In genomic region chr16:87420401-87421368, GRCh38 we compare ENCODE assay signal across 16 cellular contexts. TPM values are rescaled to one million over a fixed set of nuclear protein-coding genes. Genes with fewer than 3 reads are reported as not detected.
A peak's percentile ranks its signal among the peaks of the same experiment; 100 is the strongest.
DNase-seq lines count a peak whose midpoint lies in the region; TF ChIP-seq lines count a peak whose summit lies in the region.
"Had no signal": no experiment of that assay in that cellular context is flagged by ENCODE, and none has a peak within 500 bp of the region (broad histone marks: within the 10 kb centered on the region; RNA-seq: fewer than 3 reads in every experiment).

No MANE protein-coding gene starts in this region.

- H3K36me3 ChIP-seq in brain microvascular endothelial cell (replicated peaks) (peaks cover 14% of the 10 kb centered on the region), neuronal stem cell (replicated peaks in 1 of 2; ENCODE audit: control insufficient read depth in 2 of 2, insufficient read depth in 2 of 2, low read length in 2 of 2) (peaks cover 38 to 85% of the 10 kb centered on the region in 2 donors)

- peaks cover 0 to 4% of the 10 kb centered on the region in 2 donors for H3K4me1 Mint-ChIP-seq in immature natural killer cell

- H3K9me3 ChIP-seq in neuronal stem cell (replicated peaks in 1 of 2; ENCODE audit: control insufficient read depth in 2 of 2, insufficient read depth in 1 of 2, low read depth in 1 of 2, low read length in 2 of 2): peaks cover 0 to 2% of the 10 kb centered on the region in 2 donors

- no peak overlapping the region for H2BK12ac ChIP-seq in neuronal stem cell (ENCODE audit: low read length)

- H4K91ac ChIP-seq in neuronal stem cell (ENCODE audit: low read depth, low read length, poor library complexity): no peak overlapping the region

- H2BK15ac ChIP-seq in neuronal stem cell (ENCODE audit: low read length): no peak overlapping the region

- no peak overlapping the region for H3K4ac ChIP-seq in neuronal stem cell (ENCODE audit: low read length)

- H3K4me3 Mint-ChIP-seq in immature natural killer cell: no peak overlapping the region
- H3K4me3 Mint-ChIP-seq: naive thymus-derived CD4-positive, alpha-beta T cell had no signal

- no peak overlapping the region for H4K8ac ChIP-seq in neuronal stem cell (ENCODE audit: low read depth, low read length)

- no peak overlapping the region for H3K4me2 ChIP-seq in neuronal stem cell (ENCODE audit: insufficient read depth, low read length, poor library complexity, severe bottlenecking)

- TF ChIP-seq CTCF in GM12864 (IDR thresholded peaks at IDR 0.05; ENCODE audit: low read depth, low read length, missing control alignments) (peak; percentile 38), brain microvascular endothelial cell (IDR thresholded peaks at IDR 0.05; ENCODE audit: low read depth, low read length, missing control alignments) (peak; percentile 31)

- H3K27ac Mint-ChIP-seq in immature natural killer cell: no peak overlapping the region

- H2AFZ ChIP-seq in neuronal stem cell (ENCODE audit: low read length): no peak overlapping the region

- H3K27me3 ChIP-seq in brain microvascular endothelial cell (replicated peaks) (no peaks in the 10 kb centered on the region), neuronal stem cell (ENCODE audit: control insufficient read depth in 3 of 3, insufficient read depth in 3 of 3, low read depth in 1 of 3, low read length in 3 of 3) (no peaks in the 10 kb centered on the region)

- no peak overlapping the region for H2BK5ac ChIP-seq in neuronal stem cell (ENCODE audit: low read length)

- H2BK120ac ChIP-seq in neuronal stem cell (ENCODE audit: low read depth, low read length): peak overlapping the region; percentile 11

- H3K4me1 ChIP-seq in neuronal stem cell (ENCODE audit: control insufficient read depth in 2 of 2, insufficient read depth in 1 of 2, low read depth in 1 of 2, low read length in 2 of 2): peaks cover 0 to 9% of the 10 kb centered on the region in 2 donors

- no peak overlapping the region for H3K27ac ChIP-seq in brain microvascular endothelial cell
- H3K27ac ChIP-seq in neuronal stem cell (replicated peaks; ENCODE audit: low read length): no peak overlapping the region

- H3K27me3 Mint-ChIP-seq in immature natural killer cell (ENCODE audit: low read depth in 3 of 3): no peaks in the 10 kb centered on the region
- H3K27me3 Mint-ChIP-seq: naive thymus-derived CD4-positive, alpha-beta T cell had no signal

- H3K79me1 ChIP-seq in neuronal stem cell (ENCODE audit: low read depth, low read length): peaks cover 4% of the 10 kb centered on the region

- in situ Hi-C loops in brain microvascular endothelial cell (cut with HindIII; ENCODE audit: low pct_ligation_motif_present, low sequenced_read_pairs): no loop called here

- H3K4me3 ChIP-seq in GM12864 (ENCODE audit: low read depth, low read length): no peak overlapping the region
- no peak overlapping the region for H3K4me3 ChIP-seq in brain microvascular endothelial cell (ENCODE audit: low read depth, low read length)
- no peak overlapping the region for H3K4me3 ChIP-seq in neuronal stem cell (ENCODE audit: low read length in 2 of 2)

- WGBS in neuronal stem cell (ENCODE audit: extremely low coverage in 2 of 2, insufficient read length in 2 of 2, insufficient replicate concordance in 1 of 2), 2 donors: no CpG with 5 or more reads among the region's 25 CpGs

- no peak overlapping the region for H3K14ac ChIP-seq in neuronal stem cell (ENCODE audit: low read length)

- peak overlapping the region; percentile 46 for H2AK5ac ChIP-seq in neuronal stem cell (ENCODE audit: low read depth, low read length)

- DNase-seq in GM12864 (ENCODE audit: low read depth): no peak
- DNase-seq in Kasumi-1 (lab: John Stamatoyannopoulos, UW): peak; percentile 19 to 40
- no peak for DNase-seq in brain microvascular endothelial cell
- no peak for DNase-seq in neuronal stem cell (ENCODE audit: low spot score)
- no peak for DNase-seq in NCI-H1105 (lab: John Stamatoyannopoulos, UW)
- no peak for DNase-seq in immature natural killer cell
- no peak for DNase-seq in AG08396 (ENCODE audit: low spot score)
- DNase-seq: activated CD4-positive, CD25-positive, alpha-beta regulatory T cell; activated T-cell treated with anti-CD3 and anti-CD28 coated beads, Interleukin-2, amount 50 U/mL, for 48 hours; anterior cingulate cortex; kidney glomerular epithelial cell; naive thymus-derived CD4-positive, alpha-beta T cell; NCI-H1417; NCI-H524; SHP77 treated with DMSO at 0.1 percent for 48 hours; substantia nigra had no signal

- no peak overlapping the region for H3K23ac ChIP-seq in neuronal stem cell (ENCODE audit: low read depth, low read length, poor library complexity)

- H3K36me3 Mint-ChIP-seq in immature natural killer cell: peaks cover 11 to 27% (median 20%) of the 10 kb centered on the region in 3 donors

- H3K9ac ChIP-seq in neuronal stem cell (ENCODE audit: low read depth, low read length, poor library complexity): no peak overlapping the region

- H3K9me3 Mint-ChIP-seq in immature natural killer cell: no peaks in the 10 kb centered on the region
- H3K9me3 Mint-ChIP-seq: naive thymus-derived CD4-positive, alpha-beta T cell had no signal

- H3K18ac ChIP-seq in neuronal stem cell (ENCODE audit: low read length): no peak overlapping the region

RNA-seq across cellular contexts. Expression of gene MAP1LC3B, which starts 28.5 kb away (rescaled TPM):
- 41.5 TPM for polyA plus RNA-seq in neuronal stem cell (2013, experiment 1 of 2)
- 41.0 TPM for polyA plus RNA-seq in neuronal stem cell (2013, experiment 2 of 2)
- polyA plus RNA-seq in immature natural killer cell: 100 to 1,000 TPM; 175 to 297 (median 190) TPM

RNA-seq across cellular contexts. Expression of gene FBXO31, which starts 37.1 kb away (rescaled TPM):
- 9.0 TPM for polyA plus RNA-seq in neuronal stem cell (2013, experiment 1 of 2)
- polyA plus RNA-seq in neuronal stem cell (2013, experiment 2 of 2): 8.4 TPM
- polyA plus RNA-seq in immature natural killer cell: 10 to 100 TPM; 13.0 to 24.8 (median 14.9) TPM

Comparison
In these comparisons a context has a peak if more than half of its experiments do, and no peak if none do; other contexts are left out.
1. DNase-seq: peak in Kasumi-1 (2 of 2); none in GM12864 (single experiment), brain microvascular endothelial cell (single experiment), neuronal stem cell (single experiment), NCI-H1105 (single experiment), immature natural killer cell (0 of 3) and AG08396 (single experiment).